ENCODE assay signal across 19 cellular contexts in the genomic region with DNA sequence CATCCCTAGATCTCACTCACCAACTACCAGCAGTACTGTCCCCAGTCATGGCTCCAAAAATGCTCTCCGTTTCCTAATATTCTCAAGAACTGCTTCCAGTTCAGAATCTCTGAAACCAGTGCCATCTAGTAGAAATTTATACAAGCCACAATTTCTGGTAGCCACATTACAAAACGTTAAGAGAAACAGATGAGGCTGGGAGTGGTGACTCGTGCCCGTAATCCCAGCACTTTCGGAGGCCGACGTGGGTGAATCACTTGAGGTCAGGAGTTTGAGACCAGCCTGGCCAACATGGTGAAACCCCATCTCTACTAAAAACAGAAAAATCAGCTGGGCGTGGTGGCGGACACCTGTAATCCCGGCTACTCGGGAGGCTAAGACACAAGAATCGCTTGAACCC.
"Had no signal": no experiment of that assay in that cellular context is flagged by ENCODE, and none has a peak within 500 bp of the region (broad histone marks: within the 10 kb centered on the region; RNA-seq: fewer than 3 reads in every experiment).

No MANE protein-coding gene starts in this region.

- H3K4me3 Mint-ChIP-seq: naive thymus-derived CD8-positive, alpha-beta T cell had no signal

- H3K27ac Mint-ChIP-seq: naive thymus-derived CD8-positive, alpha-beta T cell had no signal

- H3K36me3 Mint-ChIP-seq: naive thymus-derived CD8-positive, alpha-beta T cell had no signal

- DNase-seq: cortex of kidney; dorsolateral prefrontal cortex; effector CD8-positive, alpha-beta T cell; foreskin fibroblast; head of caudate nucleus; hippocampal formation; kidney glomerular epithelial cell; naive thymus-derived CD8-positive, alpha-beta T cell; posterior cingulate gyrus; stimulated activated CD4-positive, alpha-beta T cell treated with anti-CD3 and anti-CD28 coated beads, Interleukin-2, amount 100 ng/mL, for 24 hours; stimulated activated CD4-positive, alpha-beta T cell treated with anti-CD3 and anti-CD28 coated beads, Interleukin-4, amount 100 ng/mL, for 4 hours; stimulated activated naive CD4-positive, alpha-beta T cell; stomach; substantia nigra; trophoblast cell had no signal

- H3K4me1 Mint-ChIP-seq: naive thymus-derived CD8-positive, alpha-beta T cell had no signal

- H3K27ac ChIP-seq: dorsolateral prefrontal cortex, neutrophil, skin epidermis, stomach, thoracic aorta had no signal

- H3K9me3 ChIP-seq: neutrophil, stomach, thoracic aorta had no signal

- H3K4me3 ChIP-seq: dorsolateral prefrontal cortex, skin epidermis, stomach, thoracic aorta had no signal

- H3K36me3 ChIP-seq: neutrophil, thoracic aorta had no signal

- ATAC-seq: naive thymus-derived CD8-positive, alpha-beta T cell; sciatic nerve had no signal

- H3K27me3 Mint-ChIP-seq: naive thymus-derived CD8-positive, alpha-beta T cell had no signal

- H3K27me3 ChIP-seq: dorsolateral prefrontal cortex, neutrophil, stomach had no signal
